ENCODE assay signal across 8 cellular contexts in the genomic region with DNA sequence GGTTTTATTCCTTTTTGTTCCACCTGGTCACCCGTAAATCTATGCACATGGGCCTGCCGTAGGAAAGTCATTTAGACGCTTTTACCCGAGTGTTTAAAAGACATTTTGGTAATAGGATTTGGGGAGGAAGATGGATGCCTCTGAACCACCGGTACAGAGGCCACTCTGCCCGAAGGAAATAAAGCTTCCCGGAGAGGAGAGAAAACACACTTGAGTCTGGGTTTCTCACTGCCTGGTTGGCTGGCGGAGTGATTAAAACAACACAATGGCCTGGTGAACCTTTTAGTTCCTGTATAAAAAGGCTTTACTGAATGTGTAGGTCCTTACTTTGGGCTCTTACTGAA. TPM values are rescaled to one million over a fixed set of nuclear protein-coding genes. Genes with fewer than 3 reads are reported as not detected.
DNase-seq lines count a peak whose midpoint lies in the region; ATAC-seq and TF ChIP-seq lines count a peak whose summit lies in the region.

No MANE protein-coding gene starts in this region.

- in situ Hi-C loops in gastrocnemius medialis (cut with MboI; ENCODE audit: low sequenced_read_pairs in 4 of 4): no loop called here

- no peaks in the 10 kb centered on the region for H3K9me3 Mint-ChIP-seq in Caco-2 (ENCODE audit: unreplicated experiment)
- peaks cover 2 to 7% of the 10 kb centered on the region in 2 donors for H3K9me3 Mint-ChIP-seq in activated T-cell treated with anti-CD3 and anti-CD28 coated beads, Interleukin-2, amount 50 U/mL, for 72 hours

- no peaks in the 10 kb centered on the region for H3K36me3 ChIP-seq in Caco-2 (ENCODE audit: control insufficient read depth, insufficient read depth, low read length)
- no peaks in the 10 kb centered on the region for H3K36me3 ChIP-seq in left ventricle myocardium inferior
- no peaks in the 10 kb centered on the region for H3K36me3 ChIP-seq in gastrocnemius medialis

- H3K4me1 Mint-ChIP-seq in Caco-2 (ENCODE audit: low read depth, unreplicated experiment): peaks cover 14% of the 10 kb centered on the region
- peaks cover 24% of the 10 kb centered on the region for H3K4me1 Mint-ChIP-seq in activated T-cell treated with anti-CD3 and anti-CD28 coated beads, Interleukin-2, amount 50 U/mL, for 72 hours (ENCODE audit: low read depth)

- H3K36me3 Mint-ChIP-seq in Caco-2 (ENCODE audit: insufficient read depth, unreplicated experiment): peaks cover 18% of the 10 kb centered on the region
- H3K36me3 Mint-ChIP-seq in activated T-cell treated with anti-CD3 and anti-CD28 coated beads, Interleukin-2, amount 50 U/mL, for 72 hours (ENCODE audit: insufficient read depth in 2 of 2): peaks cover 0 to 9% of the 10 kb centered on the region in 2 donors

- TF ChIP-seq CTCF in Caco-2 (IDR thresholded peaks at IDR 0.05; ENCODE audit: insufficient read depth in 1 of 2, low read depth in 1 of 2, low read length in 1 of 2, severe bottlenecking in 1 of 2, unreplicated experiment in 1 of 2) (no peak), left ventricle myocardium inferior (IDR thresholded peaks at IDR 0.05; ENCODE audit: borderline replicate concordance) (no peak), gastrocnemius medialis (IDR thresholded peaks at IDR 0.05 in 4 of 5, conservative IDR thresholded peaks at IDR 0.05 in 1 of 5) (no peak)

- H3K4me3 ChIP-seq in Caco-2 (ENCODE audit: low read depth, low read length) (peak overlapping the region; percentile 66), left ventricle myocardium inferior (peak overlapping the region; percentile 81), gastrocnemius medialis (peak overlapping the region; percentile 78 to 87 (median 83))

- no peak for TF ChIP-seq POLR2A in gastrocnemius medialis (IDR thresholded peaks at IDR 0.05)

- POLR2A ChIA-PET in Caco-2 (lab: Charles Lee): no interaction called here

- H3K27me3 ChIP-seq in Caco-2 (replicated peaks; ENCODE audit: control insufficient read depth, insufficient read depth, low read length) (no peaks in the 10 kb centered on the region), left ventricle myocardium inferior (ENCODE audit: low read depth) (no peaks in the 10 kb centered on the region), gastrocnemius medialis (no peaks in the 10 kb centered on the region)

- TSS peak; percentile 70 for BruUV-seq in Caco-2 (replicated peaks; lab: Mats Ljungman, UMichigan)

- H3K27me3 Mint-ChIP-seq in Caco-2 (ENCODE audit: insufficient read depth, unreplicated experiment): no peaks in the 10 kb centered on the region
- H3K27me3 Mint-ChIP-seq in activated T-cell treated with anti-CD3 and anti-CD28 coated beads, Interleukin-2, amount 50 U/mL, for 72 hours (ENCODE audit: low read depth): no peaks in the 10 kb centered on the region

- ATAC-seq in GM21515 (IDR thresholded peaks at IDR 0.05; ENCODE audit: unreplicated experiment): peak; percentile 1
- no peak for ATAC-seq in activated T-cell treated with anti-CD3 and anti-CD28 coated beads, Interleukin-2, amount 50 U/mL, for 72 hours (replicated peaks in 1 of 2)
- ATAC-seq in gastrocnemius medialis: peak; percentile 9 to 12
- ATAC-seq in GM18870 (IDR thresholded peaks at IDR 0.05; ENCODE audit: unreplicated experiment): no peak
- no peak for ATAC-seq in HG03280 (IDR thresholded peaks at IDR 0.05; ENCODE audit: unreplicated experiment)

- CTCF ChIA-PET in Caco-2 (lab: Charles Lee): no interaction called here

- H3K9me3 ChIP-seq in Caco-2 (no peaks in the 10 kb centered on the region), left ventricle myocardium inferior (replicated peaks) (no peaks in the 10 kb centered on the region), gastrocnemius medialis (no peaks in the 10 kb centered on the region)

- DNase-seq in Caco-2 (no peak), NCI-H1417 (lab: John Stamatoyannopoulos, UW) (peak in 2 of 3 experiments; percentile 21 to 84), left ventricle myocardium inferior (no peak), gastrocnemius medialis (no peak)
- peak in 1 of 2 donors; percentile 4 for DNase-seq in activated T-cell treated with anti-CD3 and anti-CD28 coated beads, Interleukin-2, amount 50 U/mL, for 72 hours

- H3K4me1 ChIP-seq in Caco-2 (peaks cover 8% of the 10 kb centered on the region; the same call in 1 of the 2 replicates), left ventricle myocardium inferior (peaks cover 28% of the 10 kb centered on the region), gastrocnemius medialis (peaks cover 13 to 16% of the 10 kb centered on the region in 2 donors)

- H3K4me3 Mint-ChIP-seq in Caco-2 (ENCODE audit: unreplicated experiment): peak overlapping the region; percentile 86
- peak overlapping the region; percentile 82 to 95 for H3K4me3 Mint-ChIP-seq in activated T-cell treated with anti-CD3 and anti-CD28 coated beads, Interleukin-2, amount 50 U/mL, for 72 hours

- intact Hi-C loops in Caco-2 (cut with micrococcal nuclease; ENCODE audit: unreplicated experiment): loop anchor here (1.0 to 5.0 kb wide), 4 partner anchors 20 to 375 kb away; no protein-coding TSS in a partner anchor
- intact Hi-C loops in left ventricle myocardium inferior (cut with micrococcal nuclease): no loop called here
- intact Hi-C loops in gastrocnemius medialis (cut with DNase I; ENCODE audit: low total_unique reads): loop anchor here (5.0 to 10.0 kb wide), 3 partner anchors 65 to 812 kb away; partner anchors contain the start of gene KIAA1217

- H3K27ac Mint-ChIP-seq in Caco-2 (ENCODE audit: unreplicated experiment): peak overlapping the region; percentile 97
- peak overlapping the region; percentile 99 for H3K27ac Mint-ChIP-seq in activated T-cell treated with anti-CD3 and anti-CD28 coated beads, Interleukin-2, amount 50 U/mL, for 72 hours

- H3K27ac ChIP-seq in left ventricle myocardium inferior (replicated peaks): peak overlapping the region; percentile 97
- peak overlapping the region; percentile 90 to 94 (median 92) for H3K27ac ChIP-seq in gastrocnemius medialis

RNA-seq across cellular contexts. Expression of gene THNSL1, which starts 0.8 kb away (rescaled TPM):
- 6.3 and 6.8 TPM in 2 replicates for total RNA-seq in Caco-2 (2022)
- 1 to 10 TPM; 4.2 to 6.0 TPM for total RNA-seq in activated T-cell treated with anti-CD3 and anti-CD28 coated beads, Interleukin-2, amount 50 U/mL, for 72 hours
- total RNA-seq in left ventricle myocardium inferior: 5.3 TPM
- 1 to 10 TPM in 3 of 4 donors, under 1 TPM in 1; 0.82 to 2.0 (median 1.7) TPM for total RNA-seq in gastrocnemius medialis

RNA-seq across cellular contexts. Expression of gene ENKUR, which starts 1.3 kb away (rescaled TPM):
- total RNA-seq in Caco-2 (2022) (0.72 and 0.77 TPM in 2 replicates), left ventricle myocardium inferior (not detected), gastrocnemius medialis (not detected)
- total RNA-seq in activated T-cell treated with anti-CD3 and anti-CD28 coated beads, Interleukin-2, amount 50 U/mL, for 72 hours: not detected

Comparison
In these comparisons a context has a peak if more than half of its experiments do, and no peak if none do; other contexts are left out.
1. DNase-seq: peak in NCI-H1417 (2 of 3); none in Caco-2 (0 of 2), left ventricle myocardium inferior (single experiment) and gastrocnemius medialis (0 of 2).
2. ATAC-seq: peak in GM21515 (single experiment) and gastrocnemius medialis (2 of 2); none in activated T-cell treated with anti-CD3 and anti-CD28 coated beads, Interleukin-2, amount 50 U/mL, for 72 hours (0 of 2), GM18870 (single experiment) and HG03280 (single experiment).
3. Peak in every context shown above with its lines, with median percentiles within 50 percentile points of each other: H3K4me3 ChIP-seq.